8 cellular contexts compared by ENCODE assay signal in the genomic region with DNA sequence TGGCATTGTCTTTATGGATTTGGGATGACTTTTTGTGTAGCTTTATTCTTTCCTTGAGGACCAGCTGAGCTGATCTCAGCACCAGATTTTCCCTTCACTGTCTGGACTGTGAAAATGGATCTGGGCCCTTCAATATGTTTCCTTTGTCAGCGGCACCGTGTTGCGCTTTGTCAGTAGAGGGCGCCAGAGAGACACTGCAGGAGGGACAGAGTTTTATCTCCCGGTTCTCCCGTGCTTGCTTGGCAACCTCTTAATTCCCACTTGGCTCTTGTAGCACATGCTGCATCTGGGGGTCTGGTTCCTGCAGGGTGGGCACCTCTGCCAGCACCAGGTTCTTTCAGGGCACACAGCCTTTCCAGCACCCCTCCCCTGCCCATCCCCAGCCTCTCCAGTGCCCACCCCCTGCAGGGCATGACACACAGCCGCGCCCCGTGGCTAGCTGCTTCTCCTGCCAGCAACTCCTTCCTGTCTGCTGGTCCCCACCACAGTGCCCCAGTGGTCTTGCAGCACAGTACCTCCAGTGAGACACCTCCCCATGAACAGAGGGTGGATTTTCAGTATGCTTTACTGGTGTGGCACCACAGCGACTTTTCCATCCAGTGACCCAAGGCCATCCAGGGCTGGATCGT. TPM values are rescaled to one million over a fixed set of nuclear protein-coding genes. Genes with fewer than 3 reads are reported as not detected.
DNase-seq lines count a peak whose midpoint lies in the region; ATAC-seq, FAIRE-seq and TF ChIP-seq lines count a peak whose summit lies in the region.

No MANE protein-coding gene starts in this region.

- H3K27ac Mint-ChIP-seq in activated naive CD4-positive, alpha-beta T cell treated with anti-CD3 and anti-CD28 coated beads, Interleukin-2, amount 10 ng/mL, durations not matched to agents 7 days and 5 days, result no peak overlapping the region

- intact Hi-C loops in transverse colon (cut with DNase I; ENCODE audit: low total_unique reads), result no loop called here

- H3K27ac ChIP-seq in small intestine (ENCODE audit: low read depth in 1 of 2, low read length in 1 of 2) (no peak overlapping the region), transverse colon (no peak overlapping the region), hepatocyte (no peak overlapping the region)

- CTCF ChIA-PET in activated naive CD4-positive, alpha-beta T cell treated with anti-CD3 and anti-CD28 coated beads, Interleukin-2, amount 10 ng/mL, durations not matched to agents 7 days and 5 days (lab: Charles Lee), result interaction anchor here (0.6 to 1.4 kb wide), 2 partner anchors 8 to 32 kb away, joined by 3 to 4 read pairs; no protein-coding TSS in a partner anchor

- H4K20me1 ChIP-seq in hepatocyte (ENCODE audit: insufficient read depth, poor library complexity, severe bottlenecking), result no peaks in the 10 kb centered on the region

- no peaks in the 10 kb centered on the region for H3K27me3 ChIP-seq in small intestine (ENCODE audit: control insufficient read depth in 2 of 2, insufficient read depth in 2 of 2, low read length in 2 of 2)
- peaks cover 2% of the 10 kb centered on the region for H3K27me3 ChIP-seq in transverse colon
- no peaks in the 10 kb centered on the region for H3K27me3 ChIP-seq in hepatocyte

- TF ChIP-seq CTCF in cardiac fibroblast (IDR thresholded peaks at IDR 0.05; ENCODE audit: low read depth, low read length) (peak; percentile 35), transverse colon (IDR thresholded peaks at IDR 0.05) (no peak), hepatocyte (IDR thresholded peaks at IDR 0.05; ENCODE audit: poor library complexity) (no peak)

- H3K4me3 Mint-ChIP-seq in activated naive CD4-positive, alpha-beta T cell treated with anti-CD3 and anti-CD28 coated beads, Interleukin-2, amount 10 ng/mL, durations not matched to agents 7 days and 5 days, result no peak overlapping the region

- H3K4me3 ChIP-seq in cardiac fibroblast (replicated peaks in 1 of 2; ENCODE audit: low read depth in 2 of 2, low read length in 2 of 2), result no peak overlapping the region
- no peak overlapping the region for H3K4me3 ChIP-seq in small intestine (ENCODE audit: low read depth in 1 of 2, low read length in 2 of 2)
- no peak overlapping the region for H3K4me3 ChIP-seq in transverse colon
- H3K4me3 ChIP-seq in hepatocyte, result no peak overlapping the region

- DNase-seq in activated naive CD4-positive, alpha-beta T cell treated with anti-CD3 and anti-CD28 coated beads, Interleukin-2, amount 10 ng/mL, durations not matched to agents 7 days and 5 days, result peak; percentile 42
- no peak for DNase-seq in activated naive CD4-positive, alpha-beta T cell treated with anti-CD3 and anti-CD28 coated beads, Interleukin-2, amount 50 U/mL, for 16 hours
- DNase-seq in NAMALWA (ENCODE audit: low spot score) (peak; percentile 55), cardiac fibroblast (ENCODE audit: low read depth in 2 of 2) (peak in 1 of 2 donors; percentile 11), small intestine (peak; percentile 22), transverse colon (no peak), hepatocyte (ENCODE audit: low spot score) (no peak)

- H3K4me2 ChIP-seq in hepatocyte, result no peak overlapping the region

- peaks cover 7% of the 10 kb centered on the region for H3K4me1 Mint-ChIP-seq in activated naive CD4-positive, alpha-beta T cell treated with anti-CD3 and anti-CD28 coated beads, Interleukin-2, amount 10 ng/mL, durations not matched to agents 7 days and 5 days

- no peaks in the 10 kb centered on the region for H3K36me3 Mint-ChIP-seq in activated naive CD4-positive, alpha-beta T cell treated with anti-CD3 and anti-CD28 coated beads, Interleukin-2, amount 10 ng/mL, durations not matched to agents 7 days and 5 days

- no peak for TF ChIP-seq EP300 in transverse colon (IDR thresholded peaks at IDR 0.05; ENCODE audit: low read depth)

- H3K9me2 ChIP-seq in hepatocyte (replicated peaks; ENCODE audit: insufficient read depth), result no peaks in the 10 kb centered on the region

- TF ChIP-seq POLR2A in transverse colon (IDR thresholded peaks at IDR 0.05), result no peak

- H3K9me3 Mint-ChIP-seq in activated naive CD4-positive, alpha-beta T cell treated with anti-CD3 and anti-CD28 coated beads, Interleukin-2, amount 10 ng/mL, durations not matched to agents 7 days and 5 days, result peaks cover 12% of the 10 kb centered on the region

- peaks cover 2% of the 10 kb centered on the region for H3K9me3 ChIP-seq in small intestine (ENCODE audit: control insufficient read depth, low read depth)
- peaks cover 0 to 5% of the 10 kb centered on the region in 2 donors for H3K9me3 ChIP-seq in transverse colon
- H3K9me3 ChIP-seq in hepatocyte (ENCODE audit: low read depth), result no peaks in the 10 kb centered on the region

- H3K79me2 ChIP-seq in hepatocyte, result no peaks in the 10 kb centered on the region

- WGBS in small intestine, 3 donors, result 64 to 68% (median 65%) methylated on average over 11 of the region's 11 CpGs
- 50 to 65% methylated on average over 2 to 11 of the region's 11 CpGs for WGBS in transverse colon (ENCODE audit: low coverage in 1 of 2), 2 donors
- 56% methylated on average over 11 of the region's 11 CpGs for WGBS in hepatocyte (ENCODE audit: low lambda C conversion rate, missing lambda C conversion rate)

- peaks cover 23% of the 10 kb centered on the region for H3K27me3 Mint-ChIP-seq in activated naive CD4-positive, alpha-beta T cell treated with anti-CD3 and anti-CD28 coated beads, Interleukin-2, amount 10 ng/mL, durations not matched to agents 7 days and 5 days

- in situ Hi-C loops in transverse colon (cut with MboI; ENCODE audit: low pct_ligation_motif_present in 1 of 4, low pct_unique_long_range_greater_than_20kb in 1 of 4, low sequenced_read_pairs in 3 of 4), result loop anchor here in 3 of 4 donors (25.0 kb wide), 1 partner anchor 593 kb away; the partner anchor contains the start of genes CTNS (in 3 of the 3) and SHPK (in 3 of the 3)

- no peak for ATAC-seq in HG03159 (IDR thresholded peaks at IDR 0.05; ENCODE audit: unreplicated experiment)

- H3K4me1 ChIP-seq in small intestine (ENCODE audit: control insufficient read depth in 2 of 2, insufficient read depth in 1 of 2, low read depth in 1 of 2, low read length in 1 of 2), result no peaks in the 10 kb centered on the region
- H3K4me1 ChIP-seq in transverse colon, result peaks cover 0 to 6% (median 2%) of the 10 kb centered on the region in 4 donors
- no peaks in the 10 kb centered on the region for H3K4me1 ChIP-seq in hepatocyte (ENCODE audit: insufficient read depth)

- no peak for FAIRE-seq in small intestine (lab: Jason Lieb, UNC)

- H2AFZ ChIP-seq in hepatocyte, result no peak overlapping the region

- H3K36me3 ChIP-seq in small intestine (ENCODE audit: control insufficient read depth in 2 of 2, insufficient read depth in 2 of 2, low read length in 2 of 2) (no peaks in the 10 kb centered on the region), transverse colon (no peaks in the 10 kb centered on the region), hepatocyte (replicated peaks; ENCODE audit: insufficient read depth, low read depth) (no peaks in the 10 kb centered on the region)

RNA-seq across cellular contexts. Expression of gene OR1D5, which starts 19.6 kb away (rescaled TPM):
- polyA plus RNA-seq in small intestine (under 1 TPM in 1 of 3 donors, not detected in 2; 0.81 TPM), hepatocyte (not detected in 2 replicates)
- total RNA-seq in transverse colon (not detected), hepatocyte (not detected in 2 replicates)

Comparison
In these comparisons a context has a peak if more than half of its experiments do, and no peak if none do; other contexts are left out.
1. DNase-seq: peak in activated naive CD4-positive, alpha-beta T cell treated with anti-CD3 and anti-CD28 coated beads, Interleukin-2, amount 10 ng/mL, durations not matched to agents 7 days and 5 days (single experiment), NAMALWA (single experiment) and small intestine (single experiment); none in activated naive CD4-positive, alpha-beta T cell treated with anti-CD3 and anti-CD28 coated beads, Interleukin-2, amount 50 U/mL, for 16 hours (single experiment), transverse colon (single experiment) and hepatocyte (single experiment).